8 cellular contexts compared by ENCODE assay signal in the genomic region with DNA sequence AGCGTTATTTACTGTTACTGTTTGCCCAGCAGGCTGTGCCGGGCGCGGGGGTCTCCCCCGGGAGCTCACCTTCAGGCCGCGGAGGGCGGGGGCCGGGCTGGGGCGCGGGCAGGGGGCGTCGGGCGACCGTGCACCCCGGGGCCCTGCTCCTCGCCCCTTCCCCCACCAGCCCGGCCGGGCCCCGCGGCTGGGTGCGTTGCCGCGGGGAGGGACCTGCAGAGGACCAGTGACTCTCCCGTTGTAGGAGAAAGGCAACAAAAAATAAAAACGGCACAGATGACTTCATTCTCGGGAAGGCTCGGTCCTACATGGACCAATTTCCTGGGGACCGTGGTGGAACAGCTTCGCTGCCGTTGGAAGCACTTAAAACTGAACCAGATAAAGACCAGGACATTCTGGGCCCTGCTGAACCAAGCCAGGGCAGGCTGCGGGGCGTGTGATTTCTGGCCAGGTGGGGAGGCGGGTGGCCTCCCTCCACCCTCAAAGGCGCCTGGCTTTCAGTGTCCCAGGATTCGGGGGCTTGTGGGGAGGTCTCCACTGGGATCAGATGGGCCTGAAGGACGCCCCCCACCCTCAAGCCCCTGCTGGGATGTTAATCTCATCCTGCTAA. TPM values are rescaled to one million over a fixed set of nuclear protein-coding genes. Genes with fewer than 3 reads are reported as not detected.
DNase-seq lines count a peak whose midpoint lies in the region; ATAC-seq and TF ChIP-seq lines count a peak whose summit lies in the region.

No MANE protein-coding gene starts in this region.

- no peaks in the 10 kb centered on the region for H4K20me1 ChIP-seq in HCT116 (ENCODE audit: insufficient read depth)
- H4K20me1 ChIP-seq in hepatocyte (ENCODE audit: insufficient read depth, poor library complexity, severe bottlenecking): no peaks in the 10 kb centered on the region

- H3K79me2 ChIP-seq in HCT116 (ENCODE audit: insufficient read depth, low read length): no peaks in the 10 kb centered on the region
- H3K79me2 ChIP-seq in hepatocyte: no peaks in the 10 kb centered on the region

- H3K9me2 ChIP-seq in HCT116 (ENCODE audit: insufficient read depth) (no peaks in the 10 kb centered on the region), hepatocyte (replicated peaks; ENCODE audit: insufficient read depth) (no peaks in the 10 kb centered on the region)

- H3K27me3 ChIP-seq in HCT116 (ENCODE audit: insufficient read depth, low read length): no peaks in the 10 kb centered on the region
- H3K27me3 ChIP-seq in hepatocyte: no peaks in the 10 kb centered on the region
- peaks cover 0 to 36% (median 17%) of the 10 kb centered on the region in 7 donors for H3K27me3 ChIP-seq in spleen (replicated peaks in 1 of 7)

- H3K27ac ChIP-seq in HCT116 (ENCODE audit: low read depth, low read length) (peak overlapping the region; percentile 93), hepatocyte (peak overlapping the region; percentile 99), spleen (peak overlapping the region; percentile 42 to 95 (median 86))

- H2AFZ ChIP-seq in HCT116 (ENCODE audit: low read depth, low read length, poor library complexity, severe bottlenecking) (no peak overlapping the region), hepatocyte (peak overlapping the region; percentile 85)

- DNase-seq in HCT116 (ENCODE audit: low read depth, low spot score): no peak
- DNase-seq in hepatocyte (ENCODE audit: low spot score): peak; percentile 61
- DNase-seq in spleen: peak; percentile 72
- no peak for DNase-seq in activated CD4-positive, alpha-beta memory T cell treated with anti-CD3 and anti-CD28 coated beads for 36 hours
- no peak for DNase-seq in hippocampal formation (lab: John Stamatoyannopoulos, UW)
- DNase-seq in SIG-M5 (lab: John Stamatoyannopoulos, UW): no peak

- no peak overlapping the region for H3K4me3 ChIP-seq in HCT116 (replicated peaks in 1 of 2; ENCODE audit: low read depth in 1 of 2, low read length in 2 of 2)
- no peak overlapping the region for H3K4me3 ChIP-seq in hepatocyte
- H3K4me3 ChIP-seq in spleen: peak overlapping the region in 2 of 8 donors; percentile 38 to 68

- intact Hi-C loops in HCT116 (cut with micrococcal nuclease) (no loop called here), spleen (cut with DNase I; ENCODE audit: low total_unique reads) (no loop called here)
- intact Hi-C loops in activated CD4-positive, alpha-beta memory T cell treated with anti-CD3 and anti-CD28 coated beads for 36 hours (cut with micrococcal nuclease): no loop called here

- H3K4me2 ChIP-seq in HCT116 (ENCODE audit: low read length) (peak overlapping the region; percentile 94), hepatocyte (peak overlapping the region; percentile 84)

- RAD21 ChIA-PET in HCT116 (lab: Charles Lee; ENCODE audit: low non-redundant PET in 1 of 2, low total read pairs in 2 of 2, uncharacterized antibody in 2 of 2, unreplicated experiment in 2 of 2): no interaction called here

- BruUV-seq in HCT116 (replicated peaks; lab: Mats Ljungman, UMichigan): no TSS peak

- H3K27ac Mint-ChIP-seq in activated T-helper 17 cell treated with anti-CD3 and anti-CD28 coated beads, Interleukin-2, amount 50 U/mL, for 72 hours: no peak overlapping the region
- H3K27ac Mint-ChIP-seq in activated CD4-positive, alpha-beta memory T cell treated with anti-CD3 and anti-CD28 coated beads for 36 hours: no peak overlapping the region

- H3K27me3 Mint-ChIP-seq in activated T-helper 17 cell treated with anti-CD3 and anti-CD28 coated beads, Interleukin-2, amount 50 U/mL, for 72 hours: peaks cover 10% of the 10 kb centered on the region
- peaks cover 18% of the 10 kb centered on the region for H3K27me3 Mint-ChIP-seq in activated CD4-positive, alpha-beta memory T cell treated with anti-CD3 and anti-CD28 coated beads for 36 hours

- H3K36me3 Mint-ChIP-seq in activated T-helper 17 cell treated with anti-CD3 and anti-CD28 coated beads, Interleukin-2, amount 50 U/mL, for 72 hours (ENCODE audit: low read depth): no peaks in the 10 kb centered on the region
- H3K36me3 Mint-ChIP-seq in activated CD4-positive, alpha-beta memory T cell treated with anti-CD3 and anti-CD28 coated beads for 36 hours: no peaks in the 10 kb centered on the region

- peaks cover 26 to 31% of the 10 kb centered on the region in 2 experiments for H3K4me1 ChIP-seq in HCT116 (ENCODE audit: control insufficient read depth in 1 of 2, insufficient read depth in 2 of 2, low read length in 2 of 2)
- H3K4me1 ChIP-seq in hepatocyte (ENCODE audit: insufficient read depth): peaks cover 50% of the 10 kb centered on the region
- peaks cover 3 to 40% (median 30%) of the 10 kb centered on the region in 6 donors for H3K4me1 ChIP-seq in spleen

- no peaks in the 10 kb centered on the region for H3K9me3 Mint-ChIP-seq in activated T-helper 17 cell treated with anti-CD3 and anti-CD28 coated beads, Interleukin-2, amount 50 U/mL, for 72 hours
- H3K9me3 Mint-ChIP-seq in activated CD4-positive, alpha-beta memory T cell treated with anti-CD3 and anti-CD28 coated beads for 36 hours: no peaks in the 10 kb centered on the region

- H3K36me3 ChIP-seq in HCT116 (ENCODE audit: control insufficient read depth in 1 of 2, insufficient read depth in 2 of 2, low read length in 2 of 2) (no peaks in the 10 kb centered on the region), hepatocyte (replicated peaks; ENCODE audit: insufficient read depth, low read depth) (no peaks in the 10 kb centered on the region), spleen (no peaks in the 10 kb centered on the region)

- TF ChIP-seq CTCF in HCT116 (IDR thresholded peaks at IDR 0.05 in 2 of 3, conservative IDR thresholded peaks at IDR 0.05 in 1 of 3; ENCODE audit: borderline replicate concordance in 1 of 3, insufficient read depth in 1 of 3, low read depth in 2 of 3, low read length in 2 of 3) (no peak), hepatocyte (IDR thresholded peaks at IDR 0.05; ENCODE audit: poor library complexity) (no peak), spleen (IDR thresholded peaks at IDR 0.05 in 8 of 11, conservative IDR thresholded peaks at IDR 0.05 in 3 of 11) (no peak)

- no peaks in the 10 kb centered on the region for H3K9me3 ChIP-seq in HCT116 (ENCODE audit: control insufficient read depth in 1 of 2, insufficient read depth in 1 of 2, low read depth in 1 of 2, low read length in 2 of 2)
- no peaks in the 10 kb centered on the region for H3K9me3 ChIP-seq in hepatocyte (ENCODE audit: low read depth)
- no peaks in the 10 kb centered on the region for H3K9me3 ChIP-seq in spleen

- no peaks in the 10 kb centered on the region for H3K4me1 Mint-ChIP-seq in activated T-helper 17 cell treated with anti-CD3 and anti-CD28 coated beads, Interleukin-2, amount 50 U/mL, for 72 hours
- peaks cover 4% of the 10 kb centered on the region for H3K4me1 Mint-ChIP-seq in activated CD4-positive, alpha-beta memory T cell treated with anti-CD3 and anti-CD28 coated beads for 36 hours (ENCODE audit: low read depth)

- H3K9ac ChIP-seq in HCT116 (ENCODE audit: low read length): no peak overlapping the region

- CTCF ChIA-PET in HCT116 (lab: Charles Lee): no interaction called here
- CTCF ChIA-PET in activated CD4-positive, alpha-beta memory T cell treated with anti-CD3 and anti-CD28 coated beads for 36 hours (lab: Charles Lee): no interaction called here

- no peak for ATAC-seq in HCT116
- ATAC-seq in activated T-helper 17 cell treated with anti-CD3 and anti-CD28 coated beads, Interleukin-2, amount 50 U/mL, for 72 hours (replicated peaks): no peak
- ATAC-seq in GM18511 (IDR thresholded peaks at IDR 0.05; ENCODE audit: unreplicated experiment): no peak

- TF ChIP-seq POLR2A in HCT116 (IDR thresholded peaks at IDR 0.05; ENCODE audit: borderline replicate concordance, extremely low read depth, insufficient read depth, insufficient read length) (no peak), spleen (IDR thresholded peaks at IDR 0.05) (no peak)

- POLR2A ChIA-PET in HCT116 (lab: Charles Lee): interaction anchor here (0.6 kb wide), 1 partner anchor 201 kb away, joined by 4 read pairs; no protein-coding TSS in a partner anchor
- POLR2A ChIA-PET in activated CD4-positive, alpha-beta memory T cell treated with anti-CD3 and anti-CD28 coated beads for 36 hours (lab: Charles Lee): no interaction called here

- TF ChIP-seq RAD21 in HCT116 (IDR thresholded peaks at IDR 0.05; ENCODE audit: low read depth): no peak

- 22% methylated on average over 12 of the region's 37 CpGs for WGBS in hepatocyte (ENCODE audit: low lambda C conversion rate, missing lambda C conversion rate)
- 12 to 25% (median 20%) methylated on average over 30 to 37 of the region's 37 CpGs for WGBS in spleen, 5 donors

- H3K4me3 Mint-ChIP-seq in activated T-helper 17 cell treated with anti-CD3 and anti-CD28 coated beads, Interleukin-2, amount 50 U/mL, for 72 hours: peak overlapping the region; percentile 21
- no peak overlapping the region for H3K4me3 Mint-ChIP-seq in activated CD4-positive, alpha-beta memory T cell treated with anti-CD3 and anti-CD28 coated beads for 36 hours

TF ChIP-seq in HCT116, 20 proteins besides CTCF, POLR2A, EP300 and RAD21 (continues in another document):
- TF ChIP-seq, protein P1, sequence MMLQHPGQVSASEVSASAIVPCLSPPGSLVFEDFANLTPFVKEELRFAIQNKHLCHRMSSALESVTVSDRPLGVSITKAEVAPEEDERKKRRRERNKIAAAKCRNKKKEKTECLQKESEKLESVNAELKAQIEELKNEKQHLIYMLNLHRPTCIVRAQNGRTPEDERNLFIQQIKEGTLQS (IDR thresholded peaks at IDR 0.05): no peak
- TF ChIP-seq SIN3A (IDR thresholded peaks at IDR 0.05; ENCODE audit: low read depth): no peak
- TF ChIP-seq, protein P2, sequence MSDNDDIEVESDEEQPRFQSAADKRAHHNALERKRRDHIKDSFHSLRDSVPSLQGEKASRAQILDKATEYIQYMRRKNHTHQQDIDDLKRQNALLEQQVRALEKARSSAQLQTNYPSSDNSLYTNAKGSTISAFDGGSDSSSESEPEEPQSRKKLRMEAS (IDR thresholded peaks at IDR 0.05): no peak
- no peak for TF ChIP-seq TCF7L2 (IDR thresholded peaks at IDR 0.05; ENCODE audit: borderline replicate concordance, extremely low read depth, insufficient read depth, insufficient read length)
- TF ChIP-seq ELF1 (IDR thresholded peaks at IDR 0.05; ENCODE audit: borderline replicate concordance, low read depth): no peak
- TF ChIP-seq EGR1 (IDR thresholded peaks at IDR 0.05; ENCODE audit: low read depth): no peak
- no peak for TF ChIP-seq SRF (IDR thresholded peaks at IDR 0.05; ENCODE audit: low read depth)
- TF ChIP-seq FOSL1 (IDR thresholded peaks at IDR 0.05; ENCODE audit: low read depth): no peak
- no peak for TF ChIP-seq YY1 (IDR thresholded peaks at IDR 0.05; ENCODE audit: extremely low read depth, insufficient replicate concordance, low read depth, low read length)
- no peak for TF ChIP-seq CEBPB (IDR thresholded peaks at IDR 0.05; ENCODE audit: low read depth)

RNA-seq across cellular contexts. Expression of a gene that starts 57.3 kb away (rescaled TPM):
- total RNA-seq in HCT116 (2021; ENCODE audit: unreplicated experiment): not detected
- polyA plus RNA-seq in HCT116 (2012): not detected in 2 replicates
- not detected for total RNA-seq in activated T-helper 17 cell treated with anti-CD3 and anti-CD28 coated beads, Interleukin-2, amount 50 U/mL, for 72 hours
- total RNA-seq in hepatocyte: not detected in 2 replicates
- polyA plus RNA-seq in hepatocyte: not detected in 2 replicates
- total RNA-seq in spleen: not detected
- polyA plus RNA-seq in spleen: under 1 TPM in 1 of 3 donors, not detected in 2; 0.26 TPM
- not detected for total RNA-seq in activated CD4-positive, alpha-beta memory T cell treated with anti-CD3 and anti-CD28 coated beads for 36 hours

Comparison
In these comparisons a context has a peak if more than half of its experiments do, and no peak if none do; other contexts are left out.
1. DNase-seq: peak in hepatocyte (single experiment) and spleen (single experiment); none in HCT116 (single experiment), activated CD4-positive, alpha-beta memory T cell treated with anti-CD3 and anti-CD28 coated beads for 36 hours (single experiment), hippocampal formation (0 of 2) and SIG-M5 (single experiment).
2. Peak in every context shown above with its lines, with median percentiles within 50 percentile points of each other: H3K27ac ChIP-seq.